ENCODE assay signal across 8 cellular contexts in the genomic region with DNA sequence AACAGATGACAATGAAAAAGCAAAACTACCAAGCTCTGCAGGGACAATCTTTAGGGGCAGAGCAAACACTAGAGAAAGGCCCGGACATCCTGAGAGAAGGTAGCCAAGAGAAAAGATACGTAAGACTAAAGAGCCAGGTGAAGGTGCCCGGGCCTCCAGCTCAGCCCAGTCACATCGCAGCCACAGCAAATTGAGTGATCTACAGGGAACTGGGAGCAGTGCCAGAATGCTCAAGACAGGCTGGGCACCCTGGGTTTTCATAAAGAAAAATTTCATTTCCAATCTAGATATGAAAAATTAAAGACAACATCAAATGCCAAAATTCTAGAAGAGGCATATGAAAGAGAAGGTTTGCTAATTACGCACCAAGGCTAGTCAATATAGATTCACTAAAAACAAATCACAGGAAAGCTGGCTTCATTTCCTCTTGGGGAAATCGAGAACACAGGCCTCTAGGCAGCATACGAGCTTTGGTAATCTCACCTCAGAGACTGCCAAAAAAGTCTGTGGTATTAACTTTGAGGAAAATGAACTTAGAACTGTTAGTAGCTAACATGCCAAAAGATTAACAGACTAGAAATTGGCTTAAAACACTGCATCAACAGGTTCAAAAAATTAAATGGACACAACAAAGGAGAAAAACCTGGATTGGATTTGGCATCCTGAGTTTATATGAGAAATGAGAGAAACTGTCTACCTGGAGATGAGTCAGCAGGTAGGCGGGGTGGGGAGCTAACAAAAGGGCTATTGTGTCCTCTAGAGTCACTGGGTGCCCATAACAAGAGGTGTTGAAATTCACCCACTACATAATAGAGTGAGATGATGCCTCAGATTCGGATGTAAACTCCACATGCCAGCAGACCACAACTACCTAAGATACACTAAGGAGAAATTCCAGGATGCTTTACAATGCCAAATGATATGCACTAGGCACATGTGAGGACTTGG. TPM values are rescaled to one million over a fixed set of nuclear protein-coding genes. Genes with fewer than 3 reads are reported as not detected.
DNase-seq lines count a peak whose midpoint lies in the region; ATAC-seq and TF ChIP-seq lines count a peak whose summit lies in the region.
"Had no signal": no experiment of that assay in that cellular context is flagged by ENCODE, and none has a peak within 500 bp of the region (broad histone marks: within the 10 kb centered on the region; RNA-seq: fewer than 3 reads in every experiment).

No MANE protein-coding gene starts in this region.

- POLR2A ChIA-PET in HCT116 (lab: Charles Lee) = interaction anchor here (1.3 kb wide), 1 partner anchor 193 kb away, joined by 6 read pairs; no protein-coding TSS in a partner anchor
- POLR2A ChIA-PET in HEK293T (lab: Yijun Ruan, JAX) = no interaction called here

- no peaks in the 10 kb centered on the region for H3K9me2 ChIP-seq in HCT116 (ENCODE audit: insufficient read depth)

- H3K4me1 ChIP-seq in HCT116 (ENCODE audit: control insufficient read depth in 1 of 2, insufficient read depth in 2 of 2, low read length in 2 of 2) (peaks cover 57 to 70% of the 10 kb centered on the region in 2 experiments), foreskin keratinocyte (peaks cover 31% of the 10 kb centered on the region), gastrocnemius medialis (peaks cover 67 to 84% of the 10 kb centered on the region in 2 donors)

- H2AFZ ChIP-seq in HCT116 (ENCODE audit: low read depth, low read length, poor library complexity, severe bottlenecking) = no peak overlapping the region

- no peak for TF ChIP-seq CTCF in HCT116 (IDR thresholded peaks at IDR 0.05 in 2 of 3, conservative IDR thresholded peaks at IDR 0.05 in 1 of 3; ENCODE audit: borderline replicate concordance in 1 of 3, insufficient read depth in 1 of 3, low read depth in 2 of 3, low read length in 2 of 3)
- TF ChIP-seq CTCF in foreskin keratinocyte (conservative IDR thresholded peaks at IDR 0.05) = peak; percentile 44
- no peak for TF ChIP-seq CTCF in gastrocnemius medialis (IDR thresholded peaks at IDR 0.05 in 4 of 5, conservative IDR thresholded peaks at IDR 0.05 in 1 of 5)
- no peak for TF ChIP-seq CTCF in GM10266 (IDR thresholded peaks at IDR 0.05; ENCODE audit: control insufficient read depth, insufficient read depth, low read depth, missing control alignments)

- H3K36me3 ChIP-seq in HCT116 (ENCODE audit: control insufficient read depth in 1 of 2, insufficient read depth in 2 of 2, low read length in 2 of 2) (peaks cover 25 to 76% of the 10 kb centered on the region in 2 experiments), gastrocnemius medialis (peaks cover 0 to 32% of the 10 kb centered on the region in 2 donors)

- no TSS peak for BruUV-seq in HCT116 (replicated peaks; lab: Mats Ljungman, UMichigan)

- H3K9me3 ChIP-seq in HCT116 (ENCODE audit: control insufficient read depth in 1 of 2, insufficient read depth in 1 of 2, low read depth in 1 of 2, low read length in 2 of 2) (no peaks in the 10 kb centered on the region), gastrocnemius medialis (no peaks in the 10 kb centered on the region)

- peak overlapping the region; percentile 12 to 31; a peak in 3 of 4 replicates for H3K4me3 ChIP-seq in HCT116 (replicated peaks in 1 of 2; ENCODE audit: low read depth in 1 of 2, low read length in 2 of 2)
- H3K4me3 ChIP-seq in gastrocnemius medialis = peak overlapping the region in 1 of 4 donors; percentile 6

- H4K20me1 ChIP-seq in HCT116 (ENCODE audit: insufficient read depth) = peaks cover 52% of the 10 kb centered on the region

- CTCF ChIA-PET in HCT116 (lab: Charles Lee) = interaction anchor here (1.2 kb wide), 2 partner anchors 141 to 452 kb away, joined by 3 read pairs; no protein-coding TSS in a partner anchor
- CTCF ChIA-PET in HEK293T (lab: Yijun Ruan, JAX) = interaction anchor here (0.5 kb wide), 1 partner anchor 849 kb away, joined by 3 read pairs; no protein-coding TSS in a partner anchor

- RAD21 ChIA-PET in HCT116 (lab: Charles Lee; ENCODE audit: low non-redundant PET in 1 of 2, low total read pairs in 2 of 2, uncharacterized antibody in 2 of 2, unreplicated experiment in 2 of 2) = no interaction called here

- peaks cover 100% of the 10 kb centered on the region for H3K79me2 ChIP-seq in HCT116 (ENCODE audit: insufficient read depth, low read length)

- DNase-seq in HCT116 (ENCODE audit: low read depth, low spot score) (peak; percentile 95), NCI-H526 treated with DMSO at 0.1 percent for 48 hours (lab: John Stamatoyannopoulos, UW) (peak; percentile 70), foreskin keratinocyte (peak; percentile 98 to 99), gastrocnemius medialis (peak in 1 of 2 donors; percentile 62), nucleus accumbens (lab: John Stamatoyannopoulos, UW) (no peak), HEK293T (ENCODE audit: extremely low spot score) (no peak), GM10266 (ENCODE audit: extremely low spot score) (no peak)
- DNase-seq: activated B cell treated with CpG ODN at 0.5 μM for 24 hours had no signal

- peak overlapping the region; percentile 61 for H3K9ac ChIP-seq in HCT116 (ENCODE audit: low read length)

- TF ChIP-seq RAD21 in HCT116 (IDR thresholded peaks at IDR 0.05; ENCODE audit: low read depth) = no peak

- ATAC-seq in HCT116 = peak; percentile 90
- ATAC-seq in foreskin keratinocyte = peak; percentile 98
- ATAC-seq in gastrocnemius medialis = peak in 1 of 2 donors; percentile 25

- H3K27me3 ChIP-seq in HCT116 (ENCODE audit: insufficient read depth, low read length) (no peaks in the 10 kb centered on the region), foreskin keratinocyte (no peaks in the 10 kb centered on the region), gastrocnemius medialis (no peaks in the 10 kb centered on the region)

- in situ Hi-C loops in gastrocnemius medialis (cut with MboI; ENCODE audit: low sequenced_read_pairs in 4 of 4) = loop anchor here in 3 of 4 donors (25.0 kb wide), 3 partner anchors 196 to 329 kb away; a partner anchor contains a TSS

- H3K27ac ChIP-seq in HCT116 (ENCODE audit: low read depth, low read length) (peak overlapping the region; percentile 83), foreskin keratinocyte (peak overlapping the region; percentile 97), gastrocnemius medialis (peak overlapping the region; percentile 96 to 100 (median 98))

- H3K4me2 ChIP-seq in HCT116 (ENCODE audit: low read length) = peak overlapping the region; percentile 91

- no peak for TF ChIP-seq POLR2A in HCT116 (IDR thresholded peaks at IDR 0.05; ENCODE audit: borderline replicate concordance, extremely low read depth, insufficient read depth, insufficient read length)
- no peak for TF ChIP-seq POLR2A in gastrocnemius medialis (IDR thresholded peaks at IDR 0.05)

- intact Hi-C loops in HCT116 (cut with micrococcal nuclease) (loop anchor here (1.0 kb wide), 1 partner anchor 38 kb away; no protein-coding TSS in a partner anchor), gastrocnemius medialis (cut with DNase I; ENCODE audit: low total_unique reads) (no loop called here)

TF ChIP-seq in HCT116, 20 proteins besides CTCF, POLR2A, EP300 and RAD21:
- TF ChIP-seq POLR2AphosphoS5 (IDR thresholded peaks at IDR 0.05; ENCODE audit: low read depth, low read length) (peak; percentile 45), ZFX (IDR thresholded peaks at IDR 0.05) (no peak), SP1 (IDR thresholded peaks at IDR 0.05; ENCODE audit: low read depth) (no peak), YY1 (IDR thresholded peaks at IDR 0.05; ENCODE audit: extremely low read depth, insufficient replicate concordance, low read depth, low read length) (peak; percentile 17), TCF7L2 (IDR thresholded peaks at IDR 0.05; ENCODE audit: borderline replicate concordance, extremely low read depth, insufficient read depth, insufficient read length) (peak; percentile 54)

TF ChIP-seq in HEK293T, 16 proteins besides CTCF, POLR2A, EP300 and RAD21:
- no peak for TF ChIP-seq ZNF384 (IDR thresholded peaks at IDR 0.05)
- TF ChIP-seq FOXM1 (IDR thresholded peaks at IDR 0.05; ENCODE audit: borderline replicate concordance) = no peak
- no peak for TF ChIP-seq ARNT (IDR thresholded peaks at IDR 0.05)
- no peak for TF ChIP-seq L3MBTL2 (conservative IDR thresholded peaks at IDR 0.05)
- no peak for TF ChIP-seq LEF1 (IDR thresholded peaks at IDR 0.05; ENCODE audit: borderline replicate concordance)
- TF ChIP-seq, protein P1, sequence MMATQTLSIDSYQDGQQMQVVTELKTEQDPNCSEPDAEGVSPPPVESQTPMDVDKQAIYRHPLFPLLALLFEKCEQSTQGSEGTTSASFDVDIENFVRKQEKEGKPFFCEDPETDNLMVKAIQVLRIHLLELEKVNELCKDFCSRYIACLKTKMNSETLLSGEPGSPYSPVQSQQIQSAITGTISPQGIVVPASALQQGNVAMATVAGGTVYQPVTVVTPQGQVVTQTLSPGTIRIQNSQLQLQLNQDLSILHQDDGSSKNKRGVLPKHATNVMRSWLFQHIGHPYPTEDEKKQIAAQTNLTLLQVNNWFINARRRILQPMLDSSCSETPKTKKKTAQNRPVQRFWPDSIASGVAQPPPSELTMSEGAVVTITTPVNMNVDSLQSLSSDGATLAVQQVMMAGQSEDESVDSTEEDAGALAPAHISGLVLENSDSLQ (IDR thresholded peaks at IDR 0.05) = no peak
- no peak for TF ChIP-seq HDGF (IDR thresholded peaks at IDR 0.05; ENCODE audit: borderline replicate concordance)
- no peak for TF ChIP-seq FOXK2 (IDR thresholded peaks at IDR 0.05)
- no peak for TF ChIP-seq ELF4 (IDR thresholded peaks at IDR 0.05)
- TF ChIP-seq CTBP1 (IDR thresholded peaks at IDR 0.05; ENCODE audit: borderline replicate concordance) = no peak
- TF ChIP-seq BHLHE40 (IDR thresholded peaks at IDR 0.05; ENCODE audit: borderline replicate concordance) = no peak
- no peak for TF ChIP-seq SP1 (IDR thresholded peaks at IDR 0.05)
- TF ChIP-seq SUZ12 (IDR thresholded peaks at IDR 0.05) = no peak
- TF ChIP-seq FOXA1 (IDR thresholded peaks at IDR 0.05) = no peak

RNA-seq across cellular contexts. Expression of a gene that starts 6.6 kb away (rescaled TPM):
- total RNA-seq in HCT116 (2021; ENCODE audit: unreplicated experiment) = 173 TPM
- polyA plus RNA-seq in HCT116 (2012) = 96.3 and 102 TPM in 2 replicates
- 29.5 and 32.9 TPM in 2 replicates for total RNA-seq in foreskin keratinocyte
- 11.0 and 13.3 TPM in 2 replicates for polyA plus RNA-seq in foreskin keratinocyte
- total RNA-seq in gastrocnemius medialis = 100 to 1,000 TPM; 145 to 381 (median 164) TPM

Comparison
In these comparisons a context has a peak if more than half of its experiments do, and no peak if none do; other contexts are left out.
1. DNase-seq: peak in HCT116 (single experiment), NCI-H526 treated with DMSO at 0.1 percent for 48 hours (single experiment) and foreskin keratinocyte (2 of 2); none in nucleus accumbens (0 of 56), HEK293T (single experiment) and GM10266 (single experiment).
2. Peak in every context shown above with its lines, with median percentiles within 50 percentile points of each other: H3K27ac ChIP-seq.